Comparison of ENCODE assay signal across 1 cellular context in genomic region chrX:143788265-143788664, GRCh38.
TF ChIP-seq lines count a peak whose summit lies in the region.

No MANE protein-coding gene starts in this region.

TF ChIP-seq in A549, 52 proteins besides CTCF, POLR2A, EP300 and RAD21 (continued from another document):
- TF ChIP-seq REST (IDR thresholded peaks at IDR 0.05), result no peak
- no peak for TF ChIP-seq BCL3 (IDR thresholded peaks at IDR 0.05)
- no peak for TF ChIP-seq RCOR1 (IDR thresholded peaks at IDR 0.05; ENCODE audit: low read depth, low read length)
- TF ChIP-seq CEBPB (IDR thresholded peaks at IDR 0.05), result no peak
- TF ChIP-seq HMGXB4 (CRISPR knock-in tag; IDR thresholded peaks at IDR 0.05; ENCODE audit: borderline replicate concordance), result no peak
- TF ChIP-seq MAFK (IDR thresholded peaks at IDR 0.05; ENCODE audit: partially characterized antibody), result no peak
- no peak for TF ChIP-seq SMC3 (IDR thresholded peaks at IDR 0.05)
- TF ChIP-seq CBX8 (IDR thresholded peaks at IDR 0.05), result no peak
